In the genomic region with DNA sequence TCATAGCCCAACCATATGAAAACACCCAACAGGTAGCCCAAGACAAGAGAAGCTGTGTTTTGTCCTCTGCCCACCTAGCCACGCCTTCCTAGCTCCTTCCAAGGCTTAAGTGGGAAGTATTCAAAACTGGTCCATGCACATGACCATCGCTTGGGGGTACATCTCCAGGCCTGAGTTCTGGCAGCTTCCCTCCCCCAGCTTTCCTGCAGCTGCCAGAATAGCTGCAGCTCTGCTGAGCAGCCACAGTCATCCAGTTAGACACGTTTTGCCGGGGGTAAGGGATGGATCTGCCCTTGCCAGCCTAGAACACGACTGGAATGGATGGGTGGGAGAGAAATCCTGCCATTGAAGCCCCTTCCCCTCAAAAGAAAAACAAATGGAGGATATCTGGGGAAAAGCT, we compare ENCODE assay signal across 22 cellular contexts.
"Had no signal": no experiment of that assay in that cellular context is flagged by ENCODE, and none has a peak within 500 bp of the region (broad histone marks: within the 10 kb centered on the region; RNA-seq: fewer than 3 reads in every experiment).

No MANE protein-coding gene starts in this region.

- H3K4me3 Mint-ChIP-seq: endodermal cell; natural killer cell treated with Interleukin-12 subunit alpha and Interleukin-12 subunit beta and Interleukin-15 and Interleukin-18, amount 100 ng/mL, for 72 hours; neural progenitor cell; stimulated activated effector memory CD8-positive, alpha-beta T cell treated with anti-CD3 and anti-CD28 coated beads, Interleukin-12 subunit alpha, Interleukin-12 subunit beta, amount 100 ng/mL, for 72 hours; type B pancreatic cell had no signal

- FAIRE-seq: endothelial cell of umbilical vein, islet of Langerhans had no signal

- H3K27me3 ChIP-seq: gastrocnemius medialis, neural progenitor cell, ovary, right atrium auricular region, stomach, uterus had no signal

- H3K9ac ChIP-seq: neural progenitor cell had no signal

- H3K27ac ChIP-seq: coronary artery, gastrocnemius medialis, heart right ventricle, neural progenitor cell, ovary, right atrium auricular region, stomach, thoracic aorta, uterus had no signal

- H3K27ac Mint-ChIP-seq: endodermal cell; natural killer cell treated with Interleukin-12 subunit alpha and Interleukin-12 subunit beta and Interleukin-15 and Interleukin-18, amount 100 ng/mL, for 72 hours; neural progenitor cell; stimulated activated effector memory CD8-positive, alpha-beta T cell treated with anti-CD3 and anti-CD28 coated beads, Interleukin-12 subunit alpha, Interleukin-12 subunit beta, amount 100 ng/mL, for 72 hours; type B pancreatic cell had no signal

- DNase-seq: effector CD4-positive, alpha-beta T cell; endodermal cell; gastrocnemius medialis; heart right ventricle; hypothalamus; kidney glomerular epithelial cell; nucleus accumbens; ovary; stimulated activated CD4-positive, alpha-beta T cell treated with anti-CD3 and anti-CD28 coated beads, Interleukin-4, amount 100 ng/mL, for 1 hour; stimulated activated CD8-positive, alpha-beta memory T cell treated with anti-CD3 and anti-CD28 coated beads, Interleukin-4, amount 100 ng/mL, for 48 hours; stomach; substantia nigra; uterus had no signal

- H2AFZ ChIP-seq: neural progenitor cell had no signal

- H3K4me1 Mint-ChIP-seq: neural progenitor cell; stimulated activated effector memory CD8-positive, alpha-beta T cell treated with anti-CD3 and anti-CD28 coated beads, Interleukin-12 subunit alpha, Interleukin-12 subunit beta, amount 100 ng/mL, for 72 hours had no signal

- ATAC-seq: gastrocnemius medialis; heart right ventricle; natural killer cell treated with Interleukin-12 subunit alpha and Interleukin-12 subunit beta and Interleukin-15 and Interleukin-18, amount 100 ng/mL, for 72 hours; stimulated activated effector memory CD8-positive, alpha-beta T cell treated with anti-CD3 and anti-CD28 coated beads, Interleukin-12 subunit alpha, Interleukin-12 subunit beta, amount 100 ng/mL, for 72 hours had no signal

- H3K4me1 ChIP-seq: neural progenitor cell, uterus had no signal

- H3K9me3 ChIP-seq: gastrocnemius medialis, ovary, right atrium auricular region, stomach, thoracic aorta, uterus had no signal

- H3K4me2 ChIP-seq: neural progenitor cell had no signal

- H3K4me3 ChIP-seq: coronary artery, gastrocnemius medialis, heart right ventricle, neural progenitor cell, ovary, right atrium auricular region, stomach, thoracic aorta, uterus had no signal

- H3K9me3 Mint-ChIP-seq: endodermal cell; natural killer cell treated with Interleukin-12 subunit alpha and Interleukin-12 subunit beta and Interleukin-15 and Interleukin-18, amount 100 ng/mL, for 72 hours; stimulated activated effector memory CD8-positive, alpha-beta T cell treated with anti-CD3 and anti-CD28 coated beads, Interleukin-12 subunit alpha, Interleukin-12 subunit beta, amount 100 ng/mL, for 72 hours; type B pancreatic cell had no signal

- H3K36me3 ChIP-seq: gastrocnemius medialis, heart right ventricle, neural progenitor cell, ovary, right atrium auricular region, stomach, thoracic aorta, uterus had no signal
